Comparison of ENCODE assay signal across 8 cellular contexts in the genomic region with DNA sequence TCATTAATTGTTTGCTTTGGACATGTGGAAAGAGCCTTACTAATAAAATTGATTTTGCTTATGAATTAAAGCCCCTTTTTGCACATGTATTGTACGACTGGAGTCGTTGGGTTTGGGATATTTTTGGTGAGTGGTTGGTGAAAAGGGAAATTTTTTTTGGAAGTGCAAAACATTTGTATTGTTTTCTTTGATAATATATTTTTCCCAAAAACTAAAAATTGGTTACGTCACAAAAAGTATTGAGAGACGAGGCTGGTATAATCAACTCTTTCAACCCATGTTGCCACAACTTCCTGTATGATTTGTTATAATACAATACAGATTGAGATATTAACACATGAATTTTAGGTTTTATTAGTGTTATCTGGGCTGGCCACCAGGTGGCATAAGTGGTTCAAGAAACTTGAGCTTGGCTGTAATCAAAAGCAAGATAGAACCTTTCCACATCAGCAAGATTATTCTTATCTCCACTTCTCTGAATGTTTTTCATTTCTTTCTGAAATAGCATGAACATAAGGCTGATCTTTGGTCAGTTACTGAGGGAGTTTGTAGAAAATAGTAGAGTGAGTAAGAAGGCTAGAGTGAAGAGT. TPM values are rescaled to one million over a fixed set of nuclear protein-coding genes. Genes with fewer than 3 reads are reported as not detected.
DNase-seq lines count a peak whose midpoint lies in the region; ATAC-seq and TF ChIP-seq lines count a peak whose summit lies in the region.

No MANE protein-coding gene starts in this region.

- no peak overlapping the region for H3K27ac Mint-ChIP-seq in H9
- no peak overlapping the region for H3K27ac Mint-ChIP-seq in activated CD4-positive, alpha-beta memory T cell treated with anti-CD3 and anti-CD28 coated beads, Interleukin-2, amount 10 ng/mL, durations not matched to agents 7 days and 5 days
- no peak overlapping the region for H3K27ac Mint-ChIP-seq in endothelial cell (ENCODE audit: unreplicated experiment)
- peak overlapping the region in 3 of 9 donors; percentile 7 to 61 (median 29) for H3K27ac Mint-ChIP-seq in naive thymus-derived CD4-positive, alpha-beta T cell
- H3K27ac Mint-ChIP-seq in stimulated activated naive CD8-positive, alpha-beta T cell treated with anti-CD3 and anti-CD28 coated beads, Interleukin-15, amount 100 ng/mL, for 72 hours, result peak overlapping the region in 1 of 2 donors; percentile 40

- H3K36me3 Mint-ChIP-seq in H9 (ENCODE audit: insufficient read depth in 1 of 3, low read depth in 3 of 3) (peaks cover 17 to 59% (median 49%) of the 10 kb centered on the region in 3 experiments; a peak in 6 of 7 replicates), endothelial cell (ENCODE audit: low read depth, unreplicated experiment) (peaks cover 21% of the 10 kb centered on the region)
- peaks cover 37% of the 10 kb centered on the region for H3K36me3 Mint-ChIP-seq in activated CD4-positive, alpha-beta memory T cell treated with anti-CD3 and anti-CD28 coated beads, Interleukin-2, amount 10 ng/mL, durations not matched to agents 7 days and 5 days (ENCODE audit: low read depth)
- peaks cover 17 to 37% (median 34%) of the 10 kb centered on the region in 5 donors for H3K36me3 Mint-ChIP-seq in naive thymus-derived CD4-positive, alpha-beta T cell

- no peaks in the 10 kb centered on the region; the same call in 1 of the 2 replicates for H3K4me1 ChIP-seq in H9 (ENCODE audit: insufficient read depth, low read length)
- no peaks in the 10 kb centered on the region for H3K4me1 ChIP-seq in naive thymus-derived CD4-positive, alpha-beta T cell (ENCODE audit: control insufficient read depth in 2 of 2, insufficient read depth in 2 of 2, low read length in 2 of 2)

- no peak overlapping the region for H2BK5ac ChIP-seq in H9 (ENCODE audit: insufficient read length, low read length)

- no peak overlapping the region for H3K14ac ChIP-seq in H9 (ENCODE audit: insufficient read depth, low read length)

- no peaks in the 10 kb centered on the region for H3K27me3 Mint-ChIP-seq in H9 (ENCODE audit: low read depth)
- H3K27me3 Mint-ChIP-seq in activated CD4-positive, alpha-beta memory T cell treated with anti-CD3 and anti-CD28 coated beads, Interleukin-2, amount 10 ng/mL, durations not matched to agents 7 days and 5 days, result no peaks in the 10 kb centered on the region
- no peaks in the 10 kb centered on the region for H3K27me3 Mint-ChIP-seq in endothelial cell (ENCODE audit: unreplicated experiment)
- H3K27me3 Mint-ChIP-seq in naive thymus-derived CD4-positive, alpha-beta T cell, result no peaks in the 10 kb centered on the region
- H3K27me3 Mint-ChIP-seq in stimulated activated naive CD8-positive, alpha-beta T cell treated with anti-CD3 and anti-CD28 coated beads, Interleukin-15, amount 100 ng/mL, for 72 hours, result no peaks in the 10 kb centered on the region

- intact Hi-C loops in naive thymus-derived CD4-positive, alpha-beta T cell (cut with micrococcal nuclease), result loop anchor here (1.0 kb wide), 3 partner anchors 9 to 84 kb away; a partner anchor contains a TSS

- H2AFZ ChIP-seq in H9 (ENCODE audit: low read length), result no peak overlapping the region

- H4K5ac ChIP-seq in H9 (ENCODE audit: insufficient read length, low read depth, low read length), result no peak overlapping the region

- WGBS in H9 (ENCODE audit: extremely low coverage, insufficient read length, low lambda C conversion rate), result 100% methylated on average over 2 of the region's 4 CpGs

- H3T11ph ChIP-seq in H9 (ENCODE audit: low read length), result no peak overlapping the region

- H3K79me1 ChIP-seq in H9 (ENCODE audit: insufficient read depth, low read depth, low read length, poor library complexity, severe bottlenecking), result no peaks in the 10 kb centered on the region

- H4K8ac ChIP-seq in H9 (replicated peaks; ENCODE audit: insufficient read length, low read depth, low read length), result no peak overlapping the region

- H3K56ac ChIP-seq in H9 (ENCODE audit: insufficient read length, low read depth, low read length), result no peak overlapping the region

- no peak overlapping the region for H3K4ac ChIP-seq in H9 (ENCODE audit: low read depth, low read length)

- H2BK15ac ChIP-seq in H9 (ENCODE audit: low read depth, low read length), result no peak overlapping the region

- H3K4me2 ChIP-seq in H9 (ENCODE audit: insufficient read depth, insufficient read length, low read length), result no peak overlapping the region

- H3K27ac ChIP-seq in H9 (ENCODE audit: insufficient read length, low read depth, low read length), result no peak overlapping the region
- H3K27ac ChIP-seq in naive thymus-derived CD4-positive, alpha-beta T cell (ENCODE audit: low read depth, low read length), result no peak overlapping the region

- no peaks in the 10 kb centered on the region for H3K27me3 ChIP-seq in H9 (ENCODE audit: insufficient read depth, low read length)
- no peaks in the 10 kb centered on the region for H3K27me3 ChIP-seq in naive thymus-derived CD4-positive, alpha-beta T cell (ENCODE audit: control insufficient read depth in 2 of 2, insufficient read depth in 2 of 2, low read length in 2 of 2)

- H2AK5ac ChIP-seq in H9 (ENCODE audit: insufficient read length, low read length), result no peak overlapping the region

- H2BK20ac ChIP-seq in H9 (ENCODE audit: low read depth, low read length, poor library complexity, severe bottlenecking), result no peak overlapping the region

- peak; percentile 67 to 68 for DNase-seq in AML-193 (lab: John Stamatoyannopoulos, UW)
- DNase-seq in H9, result no peak
- DNase-seq in NCI-H82 treated with DMSO at 0.1 percent for 48 hours (lab: John Stamatoyannopoulos, UW; ENCODE audit: unreplicated experiment), result peak; percentile 8
- DNase-seq in activated CD4-positive, alpha-beta memory T cell treated with anti-CD3 and anti-CD28 coated beads, Interleukin-2, amount 10 ng/mL, durations not matched to agents 7 days and 5 days, result peak; percentile 71
- DNase-seq in endothelial cell (ENCODE audit: low spot score), result peak; percentile 57
- peak; percentile 35 to 75 (median 67) for DNase-seq in naive thymus-derived CD4-positive, alpha-beta T cell
- peak; percentile 64 to 69 for DNase-seq in stimulated activated naive CD8-positive, alpha-beta T cell treated with anti-CD3 and anti-CD28 coated beads, Interleukin-15, amount 100 ng/mL, for 72 hours

- H3K9me3 ChIP-seq in H9 (ENCODE audit: control insufficient read depth, low read depth, low read length), result no peaks in the 10 kb centered on the region
- H3K9me3 ChIP-seq in naive thymus-derived CD4-positive, alpha-beta T cell (ENCODE audit: control insufficient read depth in 2 of 3, low read length in 3 of 3), result no peaks in the 10 kb centered on the region

- peaks cover 35 to 56% (median 36%) of the 10 kb centered on the region in 3 experiments for H3K36me3 ChIP-seq in naive thymus-derived CD4-positive, alpha-beta T cell (ENCODE audit: control insufficient read depth in 2 of 3, insufficient read depth in 3 of 3, low read length in 3 of 3)

- no peak overlapping the region for H2BK12ac ChIP-seq in H9 (ENCODE audit: insufficient read length, low read depth, low read length)

- H3K4me1 Mint-ChIP-seq in H9, result peaks cover 19 to 21% of the 10 kb centered on the region in 2 experiments
- peaks cover 2% of the 10 kb centered on the region for H3K4me1 Mint-ChIP-seq in activated CD4-positive, alpha-beta memory T cell treated with anti-CD3 and anti-CD28 coated beads, Interleukin-2, amount 10 ng/mL, durations not matched to agents 7 days and 5 days
- peaks cover 6% of the 10 kb centered on the region for H3K4me1 Mint-ChIP-seq in endothelial cell (ENCODE audit: unreplicated experiment)
- H3K4me1 Mint-ChIP-seq in naive thymus-derived CD4-positive, alpha-beta T cell, result peaks cover 2 to 20% (median 13%) of the 10 kb centered on the region in 7 donors
- H3K4me1 Mint-ChIP-seq in stimulated activated naive CD8-positive, alpha-beta T cell treated with anti-CD3 and anti-CD28 coated beads, Interleukin-15, amount 100 ng/mL, for 72 hours, result peaks cover 10% of the 10 kb centered on the region

- H3K9ac ChIP-seq in H9 (ENCODE audit: extremely low read depth, insufficient read length, low read length), result no peak overlapping the region

- CTCF ChIA-PET in activated CD4-positive, alpha-beta memory T cell treated with anti-CD3 and anti-CD28 coated beads, Interleukin-2, amount 10 ng/mL, durations not matched to agents 7 days and 5 days (lab: Charles Lee), result interaction anchor here (0.6 to 9.3 kb wide), 15 partner anchors 9 to 996 kb away, joined by 3 to 148 read pairs (median 4); a partner anchor contains a TSS
- CTCF ChIA-PET in naive thymus-derived CD4-positive, alpha-beta T cell (lab: Charles Lee), result interaction anchor here (0.6 to 7.5 kb wide), 13 partner anchors 32 to 89 kb away, joined by 3 to 64 read pairs (median 4); a partner anchor contains a TSS

- POLR2A ChIA-PET in activated CD4-positive, alpha-beta memory T cell treated with anti-CD3 and anti-CD28 coated beads, Interleukin-2, amount 10 ng/mL, durations not matched to agents 7 days and 5 days (lab: Charles Lee), result interaction anchor here (1.3 to 1.8 kb wide), 4 partner anchors 79 to 156 kb away, joined by 4 to 14 read pairs (median 6); a partner anchor contains a TSS
- POLR2A ChIA-PET in naive thymus-derived CD4-positive, alpha-beta T cell (lab: Charles Lee), result interaction anchor here (0.6 to 1.6 kb wide), 6 partner anchors 24 to 890 kb away, joined by 3 to 5 read pairs (median 4); a partner anchor contains a TSS

- no peak overlapping the region for H3K4me3 ChIP-seq in naive thymus-derived CD4-positive, alpha-beta T cell (ENCODE audit: low read length)

- TF ChIP-seq CTCF in H9 (conservative IDR thresholded peaks at IDR 0.05) (peak; percentile 84), endothelial cell (IDR thresholded peaks at IDR 0.05; ENCODE audit: unreplicated experiment) (peak; percentile 82)

- H4K91ac ChIP-seq in H9 (ENCODE audit: insufficient read length, low read depth, low read length), result no peak overlapping the region

- H4K20me1 ChIP-seq in H9 (ENCODE audit: control insufficient read depth, insufficient read depth, insufficient read length), result no peaks in the 10 kb centered on the region

- no peak overlapping the region for H3K18ac ChIP-seq in H9 (ENCODE audit: insufficient read length, low read depth, low read length)

- no peaks in the 10 kb centered on the region for H3K23me2 ChIP-seq in H9 (ENCODE audit: insufficient read length, low read depth, low read length, poor library complexity, severe bottlenecking)

- ATAC-seq in naive thymus-derived CD4-positive, alpha-beta T cell, result peak; percentile 89
- ATAC-seq in stimulated activated naive CD8-positive, alpha-beta T cell treated with anti-CD3 and anti-CD28 coated beads, Interleukin-15, amount 100 ng/mL, for 72 hours, result peak; percentile 82
- no peak for ATAC-seq in HG02981 (IDR thresholded peaks at IDR 0.05; ENCODE audit: unreplicated experiment)

- H3K4me3 Mint-ChIP-seq in H9 (no peak overlapping the region), endothelial cell (ENCODE audit: unreplicated experiment) (peak overlapping the region; percentile 20)
- no peak overlapping the region for H3K4me3 Mint-ChIP-seq in activated CD4-positive, alpha-beta memory T cell treated with anti-CD3 and anti-CD28 coated beads, Interleukin-2, amount 10 ng/mL, durations not matched to agents 7 days and 5 days
- peak overlapping the region in 1 of 10 donors; percentile 14 for H3K4me3 Mint-ChIP-seq in naive thymus-derived CD4-positive, alpha-beta T cell
- no peak overlapping the region for H3K4me3 Mint-ChIP-seq in stimulated activated naive CD8-positive, alpha-beta T cell treated with anti-CD3 and anti-CD28 coated beads, Interleukin-15, amount 100 ng/mL, for 72 hours

- H3K23ac ChIP-seq in H9 (ENCODE audit: insufficient read length, low read depth, low read length), result no peak overlapping the region

- H2BK120ac ChIP-seq in H9 (ENCODE audit: low read depth, low read length, poor library complexity, severe bottlenecking), result no peak overlapping the region

- no peaks in the 10 kb centered on the region; a peak in 1 of 5 replicates for H3K9me3 Mint-ChIP-seq in H9
- H3K9me3 Mint-ChIP-seq in activated CD4-positive, alpha-beta memory T cell treated with anti-CD3 and anti-CD28 coated beads, Interleukin-2, amount 10 ng/mL, durations not matched to agents 7 days and 5 days, result no peaks in the 10 kb centered on the region
- no peaks in the 10 kb centered on the region for H3K9me3 Mint-ChIP-seq in endothelial cell (ENCODE audit: unreplicated experiment)
- peaks cover 0 to 1% (median 0%) of the 10 kb centered on the region in 11 donors for H3K9me3 Mint-ChIP-seq in naive thymus-derived CD4-positive, alpha-beta T cell
- H3K9me3 Mint-ChIP-seq in stimulated activated naive CD8-positive, alpha-beta T cell treated with anti-CD3 and anti-CD28 coated beads, Interleukin-15, amount 100 ng/mL, for 72 hours, result no peaks in the 10 kb centered on the region

- H3K79me2 ChIP-seq in H9 (ENCODE audit: insufficient read depth, low read length), result no peaks in the 10 kb centered on the region

RNA-seq across cellular contexts. Expression of a gene that starts 8.7 kb away (rescaled TPM):
- total RNA-seq in H9 (2021) (51.7 and 53.1 TPM in 2 replicates), endothelial cell (ENCODE audit: unreplicated experiment) (37.7 TPM)
- 10 to 100 TPM; 34.8 to 39.0 TPM for total RNA-seq in activated CD4-positive, alpha-beta memory T cell treated with anti-CD3 and anti-CD28 coated beads, Interleukin-2, amount 10 ng/mL, durations not matched to agents 7 days and 5 days
- total RNA-seq in naive thymus-derived CD4-positive, alpha-beta T cell, result 100 to 1,000 TPM in 1 of 5 experiments, 10 to 100 TPM in 4; 52.9 to 152 (median 74.0) TPM
- 100 to 1,000 TPM; 101 to 112 TPM for polyA plus RNA-seq in naive thymus-derived CD4-positive, alpha-beta T cell

RNA-seq across cellular contexts. Expression of a gene that starts 42.7 kb away (rescaled TPM):
- total RNA-seq in H9 (2021) (not detected in 2 replicates), endothelial cell (ENCODE audit: unreplicated experiment) (0.18 TPM)
- total RNA-seq in activated CD4-positive, alpha-beta memory T cell treated with anti-CD3 and anti-CD28 coated beads, Interleukin-2, amount 10 ng/mL, durations not matched to agents 7 days and 5 days, result under 1 TPM in 1 of 2 experiments, not detected in 1; 0.05 TPM
- not detected for total RNA-seq in naive thymus-derived CD4-positive, alpha-beta T cell
- polyA plus RNA-seq in naive thymus-derived CD4-positive, alpha-beta T cell, result not detected
